Comparison of ENCODE assay signal across 12 cellular contexts in the genomic region with DNA sequence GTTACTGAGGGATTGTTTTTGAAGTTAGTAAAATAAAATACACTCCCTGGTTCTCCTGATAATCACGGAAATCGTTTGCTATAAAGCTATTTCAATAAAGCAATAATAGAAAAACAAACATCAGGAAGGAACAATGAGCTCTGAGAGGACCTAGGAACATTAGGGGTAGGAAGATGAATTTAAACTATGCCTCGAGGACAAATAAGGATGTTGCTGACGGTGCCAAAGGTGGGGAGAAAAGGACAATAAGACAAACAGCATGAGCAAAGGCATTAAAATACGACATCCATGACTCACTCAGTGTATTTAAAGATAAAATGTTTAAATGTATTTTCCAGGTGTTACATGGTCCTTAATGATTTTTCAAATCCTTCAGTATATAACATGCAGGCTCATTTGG.
A peak's percentile ranks its signal among the peaks of the same experiment; 100 is the strongest.
DNase-seq lines count a peak whose midpoint lies in the region; ATAC-seq and TF ChIP-seq lines count a peak whose summit lies in the region.
"Had no signal": no experiment of that assay in that cellular context is flagged by ENCODE, and none has a peak within 500 bp of the region (broad histone marks: within the 10 kb centered on the region; RNA-seq: fewer than 3 reads in every experiment).

No MANE protein-coding gene starts in this region.

- DNase-seq in NCI-H1417 (lab: John Stamatoyannopoulos, UW) (peak in 2 of 3 experiments; percentile 12 to 34), NCI-H1417 treated with DMSO at 0.1 percent for 48 hours (lab: John Stamatoyannopoulos, UW) (no peak), NCI-H345 treated with DMSO at 0.1 percent for 48 hours (lab: John Stamatoyannopoulos, UW; ENCODE audit: unreplicated experiment) (peak; percentile 16), transverse colon (peak; percentile 47), left ventricle myocardium superior (no peak), stomach (no peak)
- DNase-seq: Caco-2; CD8-positive, alpha-beta T cell; GOT3 had no signal

- in situ Hi-C loops in transverse colon (cut with MboI; ENCODE audit: low pct_ligation_motif_present in 1 of 4, low pct_unique_long_range_greater_than_20kb in 1 of 4, low sequenced_read_pairs in 3 of 4): no loop called here

- no peaks in the 10 kb centered on the region for H3K27me3 ChIP-seq in transverse colon
- H3K27me3 ChIP-seq in stomach: no peaks in the 10 kb centered on the region

- H3K9me3 ChIP-seq in transverse colon: peaks cover under 1 to 2% of the 10 kb centered on the region in 2 donors
- H3K9me3 ChIP-seq in stomach: peaks cover 0 to 4% (median 1%) of the 10 kb centered on the region in 4 donors
- H3K9me3 ChIP-seq: Caco-2, HAP-1 had no signal

- ATAC-seq in left ventricle myocardium superior (no peak), GM18909 (IDR thresholded peaks at IDR 0.05; ENCODE audit: poor library complexity, unreplicated experiment) (no peak)
- ATAC-seq: CD8-positive, alpha-beta T cell had no signal

- no peak for TF ChIP-seq POLR2A in transverse colon (IDR thresholded peaks at IDR 0.05)
- no peak for TF ChIP-seq POLR2A in stomach (IDR thresholded peaks at IDR 0.05)

- WGBS in transverse colon (ENCODE audit: low coverage in 1 of 2), 2 donors: 43 to 50% methylated on average over 5 of the region's 5 CpGs
- 34 to 51% (median 43%) methylated on average over 5 of the region's 5 CpGs for WGBS in stomach, 5 donors

- intact Hi-C loops in transverse colon (cut with DNase I; ENCODE audit: low total_unique reads): no loop called here
- intact Hi-C loops in left ventricle myocardium superior (cut with micrococcal nuclease): no loop called here
- intact Hi-C loops in stomach (cut with DNase I; ENCODE audit: low total_unique reads): no loop called here

- H3K4me3 ChIP-seq in transverse colon (no peak overlapping the region), stomach (no peak overlapping the region)
- H3K4me3 ChIP-seq: HAP-1 had no signal

- TF ChIP-seq EP300 in transverse colon (IDR thresholded peaks at IDR 0.05; ENCODE audit: low read depth): no peak
- TF ChIP-seq EP300 in stomach (IDR thresholded peaks at IDR 0.05): no peak

- TF ChIP-seq CTCF in VCaP (conservative IDR thresholded peaks at IDR 0.05): no peak
- no peak for TF ChIP-seq CTCF in transverse colon (IDR thresholded peaks at IDR 0.05)
- no peak for TF ChIP-seq CTCF in stomach (IDR thresholded peaks at IDR 0.05)

- H3K36me3 ChIP-seq in transverse colon: no peaks in the 10 kb centered on the region
- no peaks in the 10 kb centered on the region for H3K36me3 ChIP-seq in stomach
- H3K36me3 ChIP-seq: HAP-1 had no signal

- H3K27ac ChIP-seq in VCaP: peak overlapping the region; percentile 80
- peak overlapping the region; percentile 26 to 55 (median 49) for H3K27ac ChIP-seq in transverse colon
- no peak overlapping the region for H3K27ac ChIP-seq in stomach

- H3K4me1 ChIP-seq in transverse colon (peaks cover 0 to 19% (median 0%) of the 10 kb centered on the region in 4 donors), stomach (no peaks in the 10 kb centered on the region)
- H3K4me1 ChIP-seq: Caco-2, HAP-1 had no signal

Comparison
In these comparisons a context has a peak if more than half of its experiments do, and no peak if none do; other contexts are left out.
1. DNase-seq: peak in NCI-H1417 (2 of 3), NCI-H345 treated with DMSO at 0.1 percent for 48 hours (single experiment) and transverse colon (single experiment); none in NCI-H1417 treated with DMSO at 0.1 percent for 48 hours (single experiment), left ventricle myocardium superior (single experiment) and stomach (single experiment).
2. H3K27ac ChIP-seq: peak in VCaP (single experiment) and transverse colon (4 of 4); none in stomach (0 of 5).